24 cellular contexts compared by ENCODE assay signal in genomic region chr10:4398602-4399001, GRCh38.
"Had no signal": no experiment of that assay in that cellular context is flagged by ENCODE, and none has a peak within 500 bp of the region (broad histone marks: within the 10 kb centered on the region; RNA-seq: fewer than 3 reads in every experiment).

No MANE protein-coding gene starts in this region.

- H3K27me3 ChIP-seq: MG63 had no signal

- H3K27ac Mint-ChIP-seq: T-cell had no signal

- H3K9me3 ChIP-seq: SK-N-SH had no signal

- H3K9me3 Mint-ChIP-seq: T-cell had no signal

- H3K36me3 ChIP-seq: MG63 had no signal

- H3K36me3 Mint-ChIP-seq: T-cell had no signal

- H3K4me3 Mint-ChIP-seq: T-cell had no signal

- H3K27ac ChIP-seq: HL-60, RWPE1 had no signal

- FAIRE-seq: HTR-8/SVneo had no signal

- H3K9ac ChIP-seq: SK-N-SH had no signal

- DNase-seq: Karpas-422, KG1, MG63, NCI-H1092, NCI-H1105 treated with DMSO at 0.1 percent for 48 hours, NCI-H1417 treated with DMSO at 0.1 percent for 48 hours, NCI-H146, NCI-H1694 treated with DMSO at 0.1 percent for 48 hours, NCI-H1930, NCI-H2081, NCI-H2107, NCI-H2227 treated with DMSO at 0.1 percent for 48 hours, NCI-H524, NCI-H526 treated with DMSO at 0.1 percent for 48 hours, NCI-H748 treated with DMSO at 0.1 percent for 48 hours, PC-3, SHP77, SK-N-SH, SW 1271, T-cell had no signal

- H3K4me3 ChIP-seq: MG63 had no signal

- H3K4me2 ChIP-seq: SK-N-SH had no signal

- ATAC-seq: Panc1, PC-3, T-cell had no signal

- H3K4me1 Mint-ChIP-seq: T-cell had no signal
